In genomic region chr1:38047603-38048146, GRCh38 we compare ENCODE assay signal across 1 cellular context.
A peak's percentile ranks its signal among the peaks of the same experiment; 100 is the strongest.
TF ChIP-seq lines count a peak whose summit lies in the region.

No MANE protein-coding gene starts in this region.

TF ChIP-seq in K562, 482 proteins besides CTCF, POLR2A, EP300 and RAD21:
- TF ChIP-seq ZNF282 (CRISPR knock-in tag; IDR thresholded peaks at IDR 0.05) (0 out of 2 replicates have a peak, but pooled peaks have one; percentile 42), PCBP1 (IDR thresholded peaks at IDR 0.05; ENCODE audit: low read depth, low read length, poor library complexity, severe bottlenecking) (peak; percentile 2), SAP30 (IDR thresholded peaks at IDR 0.05; ENCODE audit: borderline replicate concordance, insufficient read depth, low read depth, low read length, poor library complexity, severe bottlenecking) (peak; percentile 40), ZNF280A (IDR thresholded peaks at IDR 0.05; ENCODE audit: low read depth, partially characterized antibody) (no peak), ZBTB33 (CRISPR knock-in tag; IDR thresholded peaks at IDR 0.05) (peak; percentile 78), ERF (CRISPR knock-in tag; IDR thresholded peaks at IDR 0.05) (no peak)
